20 cellular contexts compared by ENCODE assay signal in the genomic region with DNA sequence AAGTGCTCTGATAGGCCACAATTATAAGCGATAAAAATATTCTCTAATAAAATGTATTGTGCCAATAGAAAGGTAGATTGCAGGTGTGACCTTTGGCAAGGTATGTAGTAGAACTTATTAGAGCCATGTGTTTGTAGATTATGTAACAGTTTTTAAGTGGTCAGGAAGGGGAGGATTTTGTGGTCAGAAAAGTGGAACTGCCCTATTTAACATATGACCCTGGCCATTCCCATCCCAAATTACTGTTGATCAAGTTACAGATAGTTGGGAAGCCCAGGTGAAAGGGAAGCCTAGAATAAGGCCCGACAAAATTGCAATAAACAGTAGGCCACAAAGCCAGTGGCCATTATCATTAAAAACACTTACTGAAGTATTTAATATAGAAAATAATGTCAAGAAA.
DNase-seq lines count a peak whose midpoint lies in the region; ATAC-seq and TF ChIP-seq lines count a peak whose summit lies in the region.
"Had no signal": no experiment of that assay in that cellular context is flagged by ENCODE, and none has a peak within 500 bp of the region (broad histone marks: within the 10 kb centered on the region; RNA-seq: fewer than 3 reads in every experiment).

No MANE protein-coding gene starts in this region.

- H3K27me3 ChIP-seq in testis (no peaks in the 10 kb centered on the region), right atrium auricular region (no peaks in the 10 kb centered on the region)
- H3K27me3 ChIP-seq: BE2C, gastroesophageal sphincter had no signal

- peak overlapping the region; percentile 44 for H3K27ac ChIP-seq in caudate nucleus (ENCODE audit: low read depth, low read length)
- no peak overlapping the region for H3K27ac ChIP-seq in testis
- no peak overlapping the region for H3K27ac ChIP-seq in right atrium auricular region
- H3K27ac ChIP-seq: lower lobe of right lung had no signal

- DNase-seq in Calu3 (no peak), MV-4-11 (lab: John Stamatoyannopoulos, UW) (peak; percentile 5), caudate nucleus (lab: John Stamatoyannopoulos, UW) (no peak), progenitor cell of endocrine pancreas (ENCODE audit: low spot score, unreplicated experiment) (no peak), DMS53 (lab: John Stamatoyannopoulos, UW) (no peak), testis (no peak), right atrium auricular region (ENCODE audit: low spot score) (no peak)
- DNase-seq: activated CD4-positive, alpha-beta T cell treated with anti-CD3 and anti-CD28 coated beads, Interleukin-2, amount 50 U/mL, for 4 hours; activated naive CD8-positive, alpha-beta T cell treated with anti-CD3 and anti-CD28 coated beads, Interleukin-2, amount 50 U/mL, for 24 hours; activated T-cell treated with anti-CD3 and anti-CD28 coated beads, Interleukin-2, amount 50 U/mL, for 1 hour; BE2C; central memory CD4-positive, alpha-beta T cell; lower lobe of right lung; NCI-H1930; NCI-H510A treated with DMSO at 0.1 percent for 48 hours; retina; stimulated activated CD4-positive, alpha-beta T cell treated with anti-CD3 and anti-CD28 coated beads, Interleukin-1b, Interleukin-23, amount 100 ng/mL, for 48 hours; substantia nigra had no signal

- H3K27me3 Mint-ChIP-seq in Calu3 (ENCODE audit: unreplicated experiment) (no peaks in the 10 kb centered on the region), progenitor cell of endocrine pancreas (no peaks in the 10 kb centered on the region)

- no peak for TF ChIP-seq CTCF in Calu3 (IDR thresholded peaks at IDR 0.05; ENCODE audit: unreplicated experiment)
- TF ChIP-seq CTCF in progenitor cell of endocrine pancreas (IDR thresholded peaks at IDR 0.05; ENCODE audit: unreplicated experiment) = no peak
- no peak for TF ChIP-seq CTCF in testis (IDR thresholded peaks at IDR 0.05)
- TF ChIP-seq CTCF in right atrium auricular region (IDR thresholded peaks at IDR 0.05) = no peak

- H3K9me3 ChIP-seq in testis = no peaks in the 10 kb centered on the region
- H3K9me3 ChIP-seq in right atrium auricular region = no peaks in the 10 kb centered on the region
- H3K9me3 ChIP-seq: BE2C, gastroesophageal sphincter, lower lobe of right lung had no signal

- ATAC-seq in HG03039 (IDR thresholded peaks at IDR 0.05; ENCODE audit: unreplicated experiment) = no peak
- ATAC-seq: lower lobe of right lung had no signal

- no TSS peak for BruUV-seq in Calu3 (replicated peaks; lab: Mats Ljungman, UMichigan)

- H3K36me3 Mint-ChIP-seq in Calu3 (ENCODE audit: insufficient read depth, unreplicated experiment) = peaks cover 23% of the 10 kb centered on the region
- no peaks in the 10 kb centered on the region for H3K36me3 Mint-ChIP-seq in progenitor cell of endocrine pancreas (ENCODE audit: insufficient read depth)

- H3K4me3 Mint-ChIP-seq in Calu3 (ENCODE audit: low read depth, unreplicated experiment) (no peak overlapping the region), progenitor cell of endocrine pancreas (ENCODE audit: low read depth) (no peak overlapping the region)
- H3K4me3 Mint-ChIP-seq: activated naive CD8-positive, alpha-beta T cell treated with anti-CD3 and anti-CD28 coated beads, Interleukin-2, amount 50 U/mL, for 24 hours had no signal

- H3K9me3 Mint-ChIP-seq in Calu3 (ENCODE audit: low read depth, unreplicated experiment) (no peaks in the 10 kb centered on the region), progenitor cell of endocrine pancreas (ENCODE audit: low read depth) (no peaks in the 10 kb centered on the region)
- H3K9me3 Mint-ChIP-seq: activated naive CD8-positive, alpha-beta T cell treated with anti-CD3 and anti-CD28 coated beads, Interleukin-2, amount 50 U/mL, for 24 hours had no signal

- no peaks in the 10 kb centered on the region for H3K36me3 ChIP-seq in testis (ENCODE audit: low read depth, missing control alignments)
- no peaks in the 10 kb centered on the region for H3K36me3 ChIP-seq in right atrium auricular region
- H3K36me3 ChIP-seq: BE2C, gastroesophageal sphincter, lower lobe of right lung had no signal

- intact Hi-C loops in Calu3 (cut with micrococcal nuclease; ENCODE audit: unreplicated experiment) = no loop called here
- intact Hi-C loops in testis (cut with DNase I; ENCODE audit: low total_unique reads) = loop anchor here (10.0 kb wide), 1 partner anchor 90 kb away; a partner anchor contains a TSS

- H3K4me1 Mint-ChIP-seq in Calu3 (ENCODE audit: low read depth, unreplicated experiment) (peaks cover 39% of the 10 kb centered on the region), progenitor cell of endocrine pancreas (ENCODE audit: low read depth) (peaks cover 33% of the 10 kb centered on the region)

- 48 to 83% methylated on average over 2 of the region's 2 CpGs for WGBS in testis, 2 donors

- H3K4me3 ChIP-seq in testis = no peak overlapping the region
- H3K4me3 ChIP-seq in right atrium auricular region = no peak overlapping the region
- H3K4me3 ChIP-seq: gastroesophageal sphincter, lower lobe of right lung had no signal

- CTCF ChIA-PET in Calu3 (lab: Charles Lee) = interaction anchor here (0.6 to 1.1 kb wide), 2 partner anchors 169 to 554 kb away, joined by 3 read pairs; no protein-coding TSS in a partner anchor

- TF ChIP-seq POLR2A in testis (IDR thresholded peaks at IDR 0.05) = no peak

- H3K27ac Mint-ChIP-seq in Calu3 (ENCODE audit: unreplicated experiment) (peak overlapping the region; percentile 58), progenitor cell of endocrine pancreas (peak overlapping the region; percentile 93)
- H3K27ac Mint-ChIP-seq: activated naive CD8-positive, alpha-beta T cell treated with anti-CD3 and anti-CD28 coated beads, Interleukin-2, amount 50 U/mL, for 24 hours had no signal

- peaks cover 11% of the 10 kb centered on the region for H3K4me1 ChIP-seq in testis
- peaks cover 0 to 13% of the 10 kb centered on the region in 2 donors for H3K4me1 ChIP-seq in right atrium auricular region
